ENCODE assay signal across 16 cellular contexts in the genomic region with DNA sequence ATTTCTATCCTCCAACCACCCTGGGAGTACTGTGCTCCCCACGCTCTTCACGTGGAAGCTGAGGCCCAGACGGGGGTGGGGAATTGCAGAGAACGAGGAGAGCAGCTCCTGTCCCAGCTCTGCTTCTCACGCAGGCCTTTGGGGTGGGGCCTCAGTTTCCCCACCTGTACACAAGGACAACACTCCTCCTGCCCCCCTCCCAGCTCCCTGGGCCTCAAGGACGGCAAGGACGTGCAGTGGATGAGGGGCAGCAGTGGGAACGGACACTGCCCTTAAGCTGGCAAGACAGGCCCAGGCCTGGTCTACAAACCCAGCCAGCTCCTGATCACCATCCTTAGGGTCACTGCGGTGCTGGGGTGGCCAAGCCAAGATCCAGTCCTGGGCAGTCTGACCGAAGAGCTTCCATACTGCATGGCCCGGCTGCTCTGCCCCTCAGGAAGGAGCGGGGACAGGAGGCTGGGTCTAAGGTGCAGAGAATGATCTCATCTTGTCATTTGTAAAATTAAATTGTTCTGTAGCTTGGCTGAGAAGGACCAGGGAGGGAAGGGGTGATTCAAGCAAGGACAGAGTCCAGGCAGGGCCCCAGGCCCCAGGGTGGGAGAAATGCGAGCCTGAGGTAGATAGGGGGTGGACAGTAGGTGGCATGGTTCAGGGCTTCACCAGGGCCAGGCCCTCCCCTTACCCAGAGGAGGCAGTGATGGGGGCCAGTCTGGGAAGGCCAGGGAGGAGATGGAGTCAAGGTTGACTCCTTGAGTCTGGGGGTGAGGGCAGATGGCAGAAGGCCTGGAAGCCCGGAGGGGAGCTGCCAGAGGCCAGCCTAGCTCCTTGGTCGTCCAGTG. TPM values are rescaled to one million over a fixed set of nuclear protein-coding genes. Genes with fewer than 3 reads are reported as not detected.
A peak's percentile ranks its signal among the peaks of the same experiment; 100 is the strongest.
DNase-seq lines count a peak whose midpoint lies in the region; ATAC-seq, FAIRE-seq and TF ChIP-seq lines count a peak whose summit lies in the region.
"Had no signal": no experiment of that assay in that cellular context is flagged by ENCODE, and none has a peak within 500 bp of the region (broad histone marks: within the 10 kb centered on the region; RNA-seq: fewer than 3 reads in every experiment).

No MANE protein-coding gene starts in this region.

- peak overlapping the region; percentile 63 for H3K4me3 Mint-ChIP-seq in activated CD4-positive, alpha-beta memory T cell treated with anti-CD3 and anti-CD28 coated beads, Interleukin-2, amount 10 ng/mL, durations not matched to agents 7 days and 5 days
- peak overlapping the region; percentile 64 to 81 for H3K4me3 Mint-ChIP-seq in stimulated activated naive CD8-positive, alpha-beta T cell treated with anti-CD3 and anti-CD28 coated beads, Interleukin-15, amount 100 ng/mL, for 72 hours

- H3K36me3 ChIP-seq in right atrium auricular region = no peaks in the 10 kb centered on the region

- no peak overlapping the region for H3K4me3 ChIP-seq in right atrium auricular region

- ATAC-seq in Right ventricle myocardium inferior (no peak), GM21360 (IDR thresholded peaks at IDR 0.05; ENCODE audit: unreplicated experiment) (no peak)
- ATAC-seq in stimulated activated naive CD8-positive, alpha-beta T cell treated with anti-CD3 and anti-CD28 coated beads, Interleukin-15, amount 100 ng/mL, for 72 hours = no peak

- peaks cover 0 to 30% of the 10 kb centered on the region in 2 donors for H3K4me1 ChIP-seq in right atrium auricular region

- no peaks in the 10 kb centered on the region for H3K27me3 ChIP-seq in right atrium auricular region
- H3K27me3 ChIP-seq: dorsolateral prefrontal cortex had no signal

- no peaks in the 10 kb centered on the region for H3K9me3 ChIP-seq in right atrium auricular region

- no peak overlapping the region for H3K27ac ChIP-seq in right atrium auricular region

- intact Hi-C loops in Right ventricle myocardium inferior (cut with DNase I) = no loop called here

- DNase-seq in Right ventricle myocardium inferior (ENCODE audit: missing footprints) (peak; percentile 68), right atrium auricular region (ENCODE audit: low spot score) (no peak), islet precursor cell (peak; percentile 43), urothelium cell line (ENCODE audit: low spot score) (no peak), SW480 (ENCODE audit: low spot score) (no peak)
- DNase-seq in activated CD4-positive, alpha-beta memory T cell treated with anti-CD3 and anti-CD28 coated beads, Interleukin-2, amount 10 ng/mL, durations not matched to agents 7 days and 5 days = no peak
- no peak for DNase-seq in stimulated activated naive CD8-positive, alpha-beta T cell treated with anti-CD3 and anti-CD28 coated beads, Interleukin-15, amount 100 ng/mL, for 72 hours
- DNase-seq: foreskin melanocyte; GDM1; KBM-7; NCI-H1694; nucleus accumbens; SIG-M5; stimulated activated CD4-positive, alpha-beta T cell treated with anti-CD3 and anti-CD28 coated beads, Interleukin-15, amount 100 ng/mL, for 24 hours had no signal

- no peak for TF ChIP-seq CTCF in right atrium auricular region (IDR thresholded peaks at IDR 0.05)

- H3K27ac Mint-ChIP-seq in activated CD4-positive, alpha-beta memory T cell treated with anti-CD3 and anti-CD28 coated beads, Interleukin-2, amount 10 ng/mL, durations not matched to agents 7 days and 5 days = peak overlapping the region; percentile 68
- peak overlapping the region; percentile 5 to 69 for H3K27ac Mint-ChIP-seq in stimulated activated naive CD8-positive, alpha-beta T cell treated with anti-CD3 and anti-CD28 coated beads, Interleukin-15, amount 100 ng/mL, for 72 hours

- peaks cover 12% of the 10 kb centered on the region for H3K4me1 Mint-ChIP-seq in activated CD4-positive, alpha-beta memory T cell treated with anti-CD3 and anti-CD28 coated beads, Interleukin-2, amount 10 ng/mL, durations not matched to agents 7 days and 5 days
- peaks cover 18% of the 10 kb centered on the region for H3K4me1 Mint-ChIP-seq in stimulated activated naive CD8-positive, alpha-beta T cell treated with anti-CD3 and anti-CD28 coated beads, Interleukin-15, amount 100 ng/mL, for 72 hours

- CTCF ChIA-PET in activated CD4-positive, alpha-beta memory T cell treated with anti-CD3 and anti-CD28 coated beads, Interleukin-2, amount 10 ng/mL, durations not matched to agents 7 days and 5 days (lab: Charles Lee) = interaction anchor here (0.6 to 0.7 kb wide), 2 partner anchors 71 to 86 kb away, joined by 3 to 5 read pairs; no protein-coding TSS in a partner anchor

- H3K27me3 Mint-ChIP-seq in activated CD4-positive, alpha-beta memory T cell treated with anti-CD3 and anti-CD28 coated beads, Interleukin-2, amount 10 ng/mL, durations not matched to agents 7 days and 5 days = peaks cover 16% of the 10 kb centered on the region
- peaks cover 14% of the 10 kb centered on the region for H3K27me3 Mint-ChIP-seq in stimulated activated naive CD8-positive, alpha-beta T cell treated with anti-CD3 and anti-CD28 coated beads, Interleukin-15, amount 100 ng/mL, for 72 hours

- POLR2A ChIA-PET in activated CD4-positive, alpha-beta memory T cell treated with anti-CD3 and anti-CD28 coated beads, Interleukin-2, amount 10 ng/mL, durations not matched to agents 7 days and 5 days (lab: Charles Lee) = interaction anchor here (0.7 to 6.0 kb wide), 2 partner anchors 36 to 73 kb away, joined by 3 to 44 read pairs; a partner anchor contains a TSS

- H3K36me3 Mint-ChIP-seq in activated CD4-positive, alpha-beta memory T cell treated with anti-CD3 and anti-CD28 coated beads, Interleukin-2, amount 10 ng/mL, durations not matched to agents 7 days and 5 days (ENCODE audit: low read depth) = no peaks in the 10 kb centered on the region

- H3K9me3 Mint-ChIP-seq in activated CD4-positive, alpha-beta memory T cell treated with anti-CD3 and anti-CD28 coated beads, Interleukin-2, amount 10 ng/mL, durations not matched to agents 7 days and 5 days = no peaks in the 10 kb centered on the region
- H3K9me3 Mint-ChIP-seq in stimulated activated naive CD8-positive, alpha-beta T cell treated with anti-CD3 and anti-CD28 coated beads, Interleukin-15, amount 100 ng/mL, for 72 hours = no peaks in the 10 kb centered on the region

- no peak for FAIRE-seq in urothelium cell line (lab: Jason Lieb, UNC)

RNA-seq across cellular contexts. Expression of a gene that starts 1.3 kb away (rescaled TPM):
- 1.9 TPM for total RNA-seq in Right ventricle myocardium inferior
- 1 to 10 TPM; 2.0 to 2.2 TPM for total RNA-seq in right atrium auricular region
- under 1 TPM; 0.38 to 0.68 TPM for total RNA-seq in activated CD4-positive, alpha-beta memory T cell treated with anti-CD3 and anti-CD28 coated beads, Interleukin-2, amount 10 ng/mL, durations not matched to agents 7 days and 5 days

RNA-seq across cellular contexts. Expression of a gene that starts 6.1 kb away (rescaled TPM):
- 2.5 TPM for total RNA-seq in Right ventricle myocardium inferior
- total RNA-seq in right atrium auricular region = 10 to 100 TPM in 1 of 2 donors, 1 to 10 TPM in 1; 5.7 to 11.8 TPM
- not detected for total RNA-seq in activated CD4-positive, alpha-beta memory T cell treated with anti-CD3 and anti-CD28 coated beads, Interleukin-2, amount 10 ng/mL, durations not matched to agents 7 days and 5 days

RNA-seq across cellular contexts. Expression of a gene that starts 36.6 kb away (rescaled TPM):
- total RNA-seq in Right ventricle myocardium inferior = 3.1 TPM
- total RNA-seq in right atrium auricular region = 1 to 10 TPM; 3.3 to 5.1 TPM
- 10 to 100 TPM; 57.1 to 57.5 TPM for total RNA-seq in activated CD4-positive, alpha-beta memory T cell treated with anti-CD3 and anti-CD28 coated beads, Interleukin-2, amount 10 ng/mL, durations not matched to agents 7 days and 5 days

RNA-seq across cellular contexts. Expression of a gene that starts 59.6 kb away (rescaled TPM):
- total RNA-seq in Right ventricle myocardium inferior = not detected
- under 1 TPM in 1 of 2 donors, not detected in 1; 0.08 TPM for total RNA-seq in right atrium auricular region
- not detected for total RNA-seq in activated CD4-positive, alpha-beta memory T cell treated with anti-CD3 and anti-CD28 coated beads, Interleukin-2, amount 10 ng/mL, durations not matched to agents 7 days and 5 days

Comparison
In these comparisons a context has a peak if more than half of its experiments do, and no peak if none do; other contexts are left out.
1. DNase-seq: peak in Right ventricle myocardium inferior (single experiment) and islet precursor cell (single experiment); none in right atrium auricular region (single experiment), activated CD4-positive, alpha-beta memory T cell treated with anti-CD3 and anti-CD28 coated beads, Interleukin-2, amount 10 ng/mL, durations not matched to agents 7 days and 5 days (single experiment), stimulated activated naive CD8-positive, alpha-beta T cell treated with anti-CD3 and anti-CD28 coated beads, Interleukin-15, amount 100 ng/mL, for 72 hours (0 of 2), urothelium cell line (single experiment) and SW480 (single experiment).
2. RNA of a gene that starts 36.6 kb away (total RNA-seq): 57.1 to 57.5 TPM in activated CD4-positive, alpha-beta memory T cell treated with anti-CD3 and anti-CD28 coated beads, Interleukin-2, amount 10 ng/mL, durations not matched to agents 7 days and 5 days; 3.3 to 5.1 TPM in right atrium auricular region and 3.1 TPM in Right ventricle myocardium inferior (single experiment); every median in the first group is over 4 times any median in the second.